In the genomic region with DNA sequence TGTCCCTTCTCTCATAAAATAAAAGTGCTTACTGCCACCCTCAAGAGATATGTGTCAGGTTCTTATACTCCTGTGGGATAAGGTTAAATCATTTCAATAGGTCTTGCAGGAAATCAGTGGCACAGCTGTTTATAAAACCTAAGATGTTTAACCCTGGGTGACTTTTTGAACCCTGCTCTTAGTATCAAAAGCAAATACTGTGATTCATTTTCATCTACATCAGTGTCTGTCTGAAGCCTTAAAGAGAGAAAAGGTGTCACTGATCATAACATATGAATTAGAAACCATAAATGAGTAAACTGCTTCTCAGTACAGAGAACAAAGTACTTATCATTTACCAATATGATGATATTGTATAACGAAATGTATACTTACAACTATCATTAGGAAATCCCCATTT, we compare ENCODE assay signal across 19 cellular contexts. TPM values are rescaled to one million over a fixed set of nuclear protein-coding genes. Genes with fewer than 3 reads are reported as not detected.
"Had no signal": no experiment of that assay in that cellular context is flagged by ENCODE, and none has a peak within 500 bp of the region (broad histone marks: within the 10 kb centered on the region; RNA-seq: fewer than 3 reads in every experiment).

No MANE protein-coding gene starts in this region.

- H3K36me3 ChIP-seq: esophagus squamous epithelium, gastroesophageal sphincter, neutrophil, right lobe of liver, spleen, stomach, thoracic aorta, transverse colon had no signal

- H3K4me3 ChIP-seq: esophagus squamous epithelium, gastroesophageal sphincter, psoas muscle, right lobe of liver, spleen, stomach, thoracic aorta, transverse colon had no signal

- H3K27ac ChIP-seq: esophagus squamous epithelium, gastroesophageal sphincter, neutrophil, psoas muscle, right lobe of liver, spleen, stomach, thoracic aorta, transverse colon had no signal

- DNase-seq: dermis blood vessel endothelial cell; esophagus squamous epithelium; foreskin fibroblast; mesendoderm; naive thymus-derived CD4-positive, alpha-beta T cell; nephron progenitor cell; psoas muscle; retina; right lobe of liver; spleen; stimulated activated CD4-positive, alpha-beta T cell treated with anti-CD3 and anti-CD28 coated beads, Interleukin-15, amount 100 ng/mL, for 24 hours; stimulated activated CD4-positive, alpha-beta T cell treated with anti-CD3 and anti-CD28 coated beads, Interleukin-1b, Interleukin-23, amount 100 ng/mL, for 48 hours; stimulated activated naive CD4-positive, alpha-beta T cell; stomach; substantia nigra; transverse colon had no signal

- ATAC-seq: gastroesophageal sphincter; naive thymus-derived CD4-positive, alpha-beta T cell; psoas muscle; right lobe of liver had no signal

- H3K27me3 ChIP-seq: esophagus squamous epithelium, gastroesophageal sphincter, neutrophil, right lobe of liver, spleen, stomach, transverse colon had no signal

- H3K9me3 ChIP-seq: esophagus squamous epithelium, gastroesophageal sphincter, neutrophil, psoas muscle, right lobe of liver, spleen, stomach, thoracic aorta, transverse colon had no signal

RNA-seq across cellular contexts. Expression of a gene that starts 59.0 kb away (rescaled TPM):
- polyA plus RNA-seq: naive thymus-derived CD4-positive, alpha-beta T cell had no signal
